ENCODE assay signal across 37 cellular contexts in genomic region chr15:31544361-31544760, GRCh38.
"Had no signal": no experiment of that assay in that cellular context is flagged by ENCODE, and none has a peak within 500 bp of the region (broad histone marks: within the 10 kb centered on the region; RNA-seq: fewer than 3 reads in every experiment).

No MANE protein-coding gene starts in this region.

- H3K4me3 Mint-ChIP-seq: activated naive CD4-positive, alpha-beta T cell treated with anti-CD3 and anti-CD28 coated beads for 36 hours; activated naive CD4-positive, alpha-beta T cell treated with anti-CD3 and anti-CD28 coated beads, Interleukin-2, amount 10 ng/mL, durations not matched to agents 7 days and 5 days; activated naive CD4-positive, alpha-beta T cell treated with anti-CD3 and anti-CD28 coated beads, Interleukin-2, amount 50 U/mL, for 24 hours; activated naive CD8-positive, alpha-beta T cell; activated naive CD8-positive, alpha-beta T cell treated with anti-CD3 and anti-CD28 coated beads for 36 hours; activated naive CD8-positive, alpha-beta T cell treated with anti-CD3 and anti-CD28 coated beads, Interleukin-2, amount 10 ng/mL, durations not matched to agents 7 days and 5 days; activated naive CD8-positive, alpha-beta T cell treated with anti-CD3 and anti-CD28 coated beads, Interleukin-2, amount 50 U/mL, for 24 hours; activated T-cell treated with anti-CD3 and anti-CD28 coated beads, Interleukin-2, amount 50 U/mL, for 24 hours; activated T-cell treated with anti-CD3 and anti-CD28 coated beads, Interleukin-2, amount 50 U/mL, for 4 hours; activated T-cell treated with anti-CD3 and anti-CD28 coated beads, Interleukin-2, amount 50 U/mL, for 72 hours; activated T-helper 1 cell treated with anti-CD3 and anti-CD28 coated beads, Interleukin-12 subunit alpha, Interleukin-12 subunit beta, Interleukin-2, Interleukin-4 antibody, amounts not matched to agents 30 ng/mL and 10 ng/mL and 1 ng/mL, durations not matched to agents 14 hours and 24 hours and 36 hours; activated T-helper 17 cell treated with anti-CD3 and anti-CD28 coated beads, Interleukin-2, amount 50 U/mL, for 72 hours; brain; central memory CD8-positive, alpha-beta T cell had no signal

- H3K36me3 Mint-ChIP-seq: activated naive CD4-positive, alpha-beta T cell treated with anti-CD3 and anti-CD28 coated beads, Interleukin-2, amount 10 ng/mL, durations not matched to agents 7 days and 5 days; activated naive CD4-positive, alpha-beta T cell treated with anti-CD3 and anti-CD28 coated beads, Interleukin-2, amount 50 U/mL, for 24 hours; activated naive CD4-positive, alpha-beta T cell treated with anti-CD3 and anti-CD28 coated beads, Interleukin-2, amount 50 U/mL, for 72 hours; activated naive CD8-positive, alpha-beta T cell; activated naive CD8-positive, alpha-beta T cell treated with anti-CD3 and anti-CD28 coated beads for 36 hours; activated naive CD8-positive, alpha-beta T cell treated with anti-CD3 and anti-CD28 coated beads, Interleukin-2, amount 10 ng/mL, durations not matched to agents 7 days and 5 days; brain had no signal

- FAIRE-seq: astrocyte, bronchial epithelial cell had no signal

- DNase-seq: activated effector memory CD4-positive, alpha-beta T cell treated with anti-CD3 and anti-CD28 coated beads, Interleukin-2, amount 50 U/mL, for 16 hours; activated effector memory CD4-positive, alpha-beta T cell treated with Interleukin-2 at 50 U/mL for 16 hours; activated gamma-delta T cell; activated gamma-delta T cell treated with Interleukin-2 at 50 U/mL for 16 hours; activated naive CD4-positive, alpha-beta T cell; activated naive CD4-positive, alpha-beta T cell treated with anti-CD3 and anti-CD28 coated beads for 36 hours; activated naive CD4-positive, alpha-beta T cell treated with anti-CD3 and anti-CD28 coated beads, Interleukin-2, amount 10 ng/mL, durations not matched to agents 7 days and 5 days; activated naive CD4-positive, alpha-beta T cell treated with anti-CD3 and anti-CD28 coated beads, Interleukin-2, amount 50 U/mL, for 16 hours; activated naive CD4-positive, alpha-beta T cell treated with Interleukin-2 at 50 U/mL for 16 hours; activated naive CD8-positive, alpha-beta T cell treated with anti-CD3 and anti-CD28 coated beads for 36 hours; activated naive CD8-positive, alpha-beta T cell treated with anti-CD3 and anti-CD28 coated beads, Interleukin-2, amount 10 ng/mL, durations not matched to agents 7 days and 5 days; activated naive CD8-positive, alpha-beta T cell treated with anti-CD3 and anti-CD28 coated beads, Interleukin-2, amount 50 U/mL, for 24 hours; activated T-cell treated with anti-CD3 and anti-CD28 coated beads, Interleukin-2, amount 50 U/mL, for 1 hour; activated T-cell treated with anti-CD3 and anti-CD28 coated beads, Interleukin-2, amount 50 U/mL, for 24 hours; activated T-cell treated with anti-CD3 and anti-CD28 coated beads, Interleukin-2, amount 50 U/mL, for 4 hours; activated T-cell treated with anti-CD3 and anti-CD28 coated beads, Interleukin-2, amount 50 U/mL, for 48 hours; activated T-cell treated with anti-CD3 and anti-CD28 coated beads, Interleukin-2, amount 50 U/mL, for 72 hours; adrenal gland; amniotic stem cell; amygdala; anterior cingulate cortex; aorta; body of pancreas; brain microvascular endothelial cell; caudate nucleus; central memory CD4-positive, alpha-beta T cell; cerebellar nuclear complex had no signal

- ATAC-seq: activated naive CD8-positive, alpha-beta T cell treated with anti-CD3 and anti-CD28 coated beads, Interleukin-2, amount 50 U/mL, for 24 hours; activated T-cell treated with anti-CD3 and anti-CD28 coated beads, Interleukin-2, amount 50 U/mL, for 4 hours; activated T-cell treated with anti-CD3 and anti-CD28 coated beads, Interleukin-2, amount 50 U/mL, for 72 hours; activated T-helper 17 cell treated with anti-CD3 and anti-CD28 coated beads, Interleukin-2, amount 50 U/mL, for 72 hours; body of pancreas had no signal

- H3K4me1 Mint-ChIP-seq: activated naive CD4-positive, alpha-beta T cell treated with anti-CD3 and anti-CD28 coated beads, Interleukin-2, amount 10 ng/mL, durations not matched to agents 7 days and 5 days; activated naive CD8-positive, alpha-beta T cell treated with anti-CD3 and anti-CD28 coated beads, Interleukin-2, amount 10 ng/mL, durations not matched to agents 7 days and 5 days; activated T-helper 17 cell treated with anti-CD3 and anti-CD28 coated beads, Interleukin-2, amount 50 U/mL, for 72 hours; central memory CD8-positive, alpha-beta T cell had no signal

- H3K9me3 Mint-ChIP-seq: activated naive CD4-positive, alpha-beta T cell treated with anti-CD3 and anti-CD28 coated beads for 36 hours; activated naive CD4-positive, alpha-beta T cell treated with anti-CD3 and anti-CD28 coated beads, Interleukin-2, amount 10 ng/mL, durations not matched to agents 7 days and 5 days; activated naive CD4-positive, alpha-beta T cell treated with anti-CD3 and anti-CD28 coated beads, Interleukin-2, amount 50 U/mL, for 24 hours; activated naive CD4-positive, alpha-beta T cell treated with anti-CD3 and anti-CD28 coated beads, Interleukin-2, amount 50 U/mL, for 72 hours; activated naive CD8-positive, alpha-beta T cell treated with anti-CD3 and anti-CD28 coated beads for 36 hours; activated naive CD8-positive, alpha-beta T cell treated with anti-CD3 and anti-CD28 coated beads, Interleukin-2, amount 10 ng/mL, durations not matched to agents 7 days and 5 days; activated naive CD8-positive, alpha-beta T cell treated with anti-CD3 and anti-CD28 coated beads, Interleukin-2, amount 50 U/mL, for 24 hours; activated T-cell treated with anti-CD3 and anti-CD28 coated beads, Interleukin-2, amount 50 U/mL, for 24 hours; activated T-cell treated with anti-CD3 and anti-CD28 coated beads, Interleukin-2, amount 50 U/mL, for 4 hours; activated T-cell treated with anti-CD3 and anti-CD28 coated beads, Interleukin-2, amount 50 U/mL, for 72 hours; activated T-helper 1 cell treated with anti-CD3 and anti-CD28 coated beads, Interleukin-12 subunit alpha, Interleukin-12 subunit beta, Interleukin-2, Interleukin-4 antibody, amounts not matched to agents 30 ng/mL and 10 ng/mL and 1 ng/mL, durations not matched to agents 14 hours and 24 hours and 36 hours; activated T-helper 17 cell treated with anti-CD3 and anti-CD28 coated beads, Interleukin-2, amount 50 U/mL, for 72 hours; activated T-helper 2 cell treated with anti-CD3 and anti-CD28 coated beads, Interferon-gamma antibody, Interleukin-2, Interleukin-4, amounts not matched to agents 10 μg/mL and 5 μg/mL and 100 μg/mL, durations not matched to agents 14 hours and 24 hours and 36 hours; brain; central memory CD8-positive, alpha-beta T cell had no signal

- H3K27me3 Mint-ChIP-seq: brain had no signal

- H3K27ac Mint-ChIP-seq: activated naive CD4-positive, alpha-beta T cell treated with anti-CD3 and anti-CD28 coated beads for 36 hours; activated naive CD4-positive, alpha-beta T cell treated with anti-CD3 and anti-CD28 coated beads, Interleukin-2, amount 10 ng/mL, durations not matched to agents 7 days and 5 days; activated naive CD4-positive, alpha-beta T cell treated with anti-CD3 and anti-CD28 coated beads, Interleukin-2, amount 50 U/mL, for 24 hours; activated naive CD4-positive, alpha-beta T cell treated with anti-CD3 and anti-CD28 coated beads, Interleukin-2, amount 50 U/mL, for 72 hours; activated naive CD8-positive, alpha-beta T cell; activated naive CD8-positive, alpha-beta T cell treated with anti-CD3 and anti-CD28 coated beads for 36 hours; activated naive CD8-positive, alpha-beta T cell treated with anti-CD3 and anti-CD28 coated beads, Interleukin-2, amount 10 ng/mL, durations not matched to agents 7 days and 5 days; activated naive CD8-positive, alpha-beta T cell treated with anti-CD3 and anti-CD28 coated beads, Interleukin-2, amount 50 U/mL, for 24 hours; activated T-cell treated with anti-CD3 and anti-CD28 coated beads, Interleukin-2, amount 50 U/mL, for 24 hours; activated T-cell treated with anti-CD3 and anti-CD28 coated beads, Interleukin-2, amount 50 U/mL, for 72 hours; activated T-helper 1 cell treated with anti-CD3 and anti-CD28 coated beads, Interleukin-12 subunit alpha, Interleukin-12 subunit beta, Interleukin-2, Interleukin-4 antibody, amounts not matched to agents 30 ng/mL and 10 ng/mL and 1 ng/mL, durations not matched to agents 14 hours and 24 hours and 36 hours; activated T-helper 17 cell treated with anti-CD3 and anti-CD28 coated beads, Interleukin-2, amount 50 U/mL, for 72 hours; activated T-helper 2 cell treated with anti-CD3 and anti-CD28 coated beads, Interferon-gamma antibody, Interleukin-2, Interleukin-4, amounts not matched to agents 10 μg/mL and 5 μg/mL and 100 μg/mL, durations not matched to agents 14 hours and 24 hours and 36 hours; brain had no signal
